8 cellular contexts compared by ENCODE assay signal in genomic region chr19:7533925-7534480, GRCh38. TPM values are rescaled to one million over a fixed set of nuclear protein-coding genes. Genes with fewer than 3 reads are reported as not detected.
DNase-seq lines count a peak whose midpoint lies in the region; ATAC-seq and TF ChIP-seq lines count a peak whose summit lies in the region.

No MANE protein-coding gene starts in this region.

- POLR2A ChIA-PET in activated CD8-positive, alpha-beta T cell treated with anti-CD3 and anti-CD28 coated beads, Interleukin-2, amount 10 ng/mL, durations not matched to agents 7 days and 5 days (lab: Charles Lee), result interaction anchor here (0.6 to 1.9 kb wide), 2 partner anchors 12 to 904 kb away, joined by 3 to 19 read pairs; partner anchors contain the start of gene MCOLN1

- peak overlapping the region; percentile 95 for H3K4me3 Mint-ChIP-seq in activated CD8-positive, alpha-beta T cell treated with anti-CD3 and anti-CD28 coated beads, Interleukin-2, amount 10 ng/mL, durations not matched to agents 7 days and 5 days

- DNase-seq in COR-L47 (lab: John Stamatoyannopoulos, UW), result peak; percentile 82
- peak; percentile 88 for DNase-seq in NCI-H82 (lab: John Stamatoyannopoulos, UW)
- peak; percentile 88 for DNase-seq in activated CD8-positive, alpha-beta T cell treated with anti-CD3 and anti-CD28 coated beads, Interleukin-2, amount 10 ng/mL, durations not matched to agents 7 days and 5 days
- DNase-seq in lower leg skin (ENCODE audit: low spot score in 2 of 2), result peak; percentile 84 to 96
- DNase-seq in stimulated activated CD4-positive, alpha-beta T cell treated with anti-CD3 and anti-CD28 coated beads, Interleukin-4, amount 100 ng/mL, for 24 hours, result peak; percentile 84

- WGBS in lower leg skin, 2 donors, result 0 to 1% methylated on average over 39 to 41 of the region's 41 CpGs

- peak overlapping the region; percentile 98 for H3K4me3 ChIP-seq in duodenal mucosa (ENCODE audit: low read depth in 1 of 2, low read length in 2 of 2)
- H3K4me3 ChIP-seq in lower leg skin (ENCODE audit: low read depth, poor library complexity, severe bottlenecking), result peak overlapping the region; percentile 80

- CTCF ChIA-PET in activated CD8-positive, alpha-beta T cell treated with anti-CD3 and anti-CD28 coated beads, Interleukin-2, amount 10 ng/mL, durations not matched to agents 7 days and 5 days (lab: Charles Lee), result interaction anchor here (1.0 to 1.2 kb wide), 2 partner anchors 11 to 154 kb away, joined by 3 to 8 read pairs; partner anchors contain the start of gene MCOLN1

- intact Hi-C loops in lower leg skin (cut with DNase I; ENCODE audit: low total_unique reads), result no loop called here

- peaks cover 6 to 14% of the 10 kb centered on the region in 2 donors for H3K36me3 ChIP-seq in duodenal mucosa (ENCODE audit: control insufficient read depth in 1 of 2, insufficient read depth in 2 of 2, low read length in 2 of 2)

- no peaks in the 10 kb centered on the region for H3K27me3 Mint-ChIP-seq in activated CD8-positive, alpha-beta T cell treated with anti-CD3 and anti-CD28 coated beads, Interleukin-2, amount 10 ng/mL, durations not matched to agents 7 days and 5 days (ENCODE audit: low read depth)

- H3K27me3 ChIP-seq in duodenal mucosa (ENCODE audit: control insufficient read depth in 1 of 2, insufficient read depth in 2 of 2, low read length in 2 of 2), result no peaks in the 10 kb centered on the region

- ATAC-seq in HG03175 (IDR thresholded peaks at IDR 0.05; ENCODE audit: unreplicated experiment) (peak; percentile 47), GM21786 (IDR thresholded peaks at IDR 0.05; ENCODE audit: unreplicated experiment) (no peak)
- peak; percentile 46 for ATAC-seq in activated CD8-positive, alpha-beta T cell treated with anti-CD3 and anti-CD28 coated beads, Interleukin-2, amount 10 ng/mL, durations not matched to agents 7 days and 5 days

- H3K27ac Mint-ChIP-seq in activated CD8-positive, alpha-beta T cell treated with anti-CD3 and anti-CD28 coated beads, Interleukin-2, amount 10 ng/mL, durations not matched to agents 7 days and 5 days, result peak overlapping the region; percentile 90

- peaks cover 29% of the 10 kb centered on the region for H3K36me3 Mint-ChIP-seq in activated CD8-positive, alpha-beta T cell treated with anti-CD3 and anti-CD28 coated beads, Interleukin-2, amount 10 ng/mL, durations not matched to agents 7 days and 5 days (ENCODE audit: low read depth)

- peak overlapping the region; percentile 95 for H3K27ac ChIP-seq in duodenal mucosa (ENCODE audit: low read depth, low read length)

- TF ChIP-seq CTCF in lower leg skin (IDR thresholded peaks at IDR 0.05), result no peak

- H3K4me1 Mint-ChIP-seq in activated CD8-positive, alpha-beta T cell treated with anti-CD3 and anti-CD28 coated beads, Interleukin-2, amount 10 ng/mL, durations not matched to agents 7 days and 5 days (ENCODE audit: low read depth), result peaks cover 24% of the 10 kb centered on the region

- peak overlapping the region; percentile 83 to 88 for H3K9ac ChIP-seq in duodenal mucosa (ENCODE audit: low read depth in 1 of 2, low read length in 2 of 2)

- H3K4me1 ChIP-seq in duodenal mucosa (ENCODE audit: control insufficient read depth in 1 of 2, insufficient read depth in 2 of 2, low read length in 2 of 2), result peaks cover 4 to 15% of the 10 kb centered on the region in 2 donors

- H3K9me3 Mint-ChIP-seq in activated CD8-positive, alpha-beta T cell treated with anti-CD3 and anti-CD28 coated beads, Interleukin-2, amount 10 ng/mL, durations not matched to agents 7 days and 5 days (ENCODE audit: insufficient read depth), result no peaks in the 10 kb centered on the region

- TF ChIP-seq POLR2A in lower leg skin (IDR thresholded peaks at IDR 0.05), result no peak

- no peaks in the 10 kb centered on the region for H3K9me3 ChIP-seq in duodenal mucosa (ENCODE audit: control insufficient read depth in 1 of 2, low read length in 2 of 2)

RNA-seq across cellular contexts. Expression of gene PNPLA6, which starts 1.5 kb away (rescaled TPM):
- total RNA-seq in activated CD8-positive, alpha-beta T cell treated with anti-CD3 and anti-CD28 coated beads, Interleukin-2, amount 10 ng/mL, durations not matched to agents 7 days and 5 days, result 100 to 1,000 TPM; 166 to 173 TPM
- total RNA-seq in lower leg skin, result 10 to 100 TPM; 58.3 to 89.8 (median 71.0) TPM

RNA-seq across cellular contexts. Expression of gene MCOLN1, which starts 11.6 kb away (rescaled TPM):
- 10 to 100 TPM; 16.2 to 17.7 TPM for total RNA-seq in activated CD8-positive, alpha-beta T cell treated with anti-CD3 and anti-CD28 coated beads, Interleukin-2, amount 10 ng/mL, durations not matched to agents 7 days and 5 days
- 10 to 100 TPM; 15.2 to 37.7 (median 28.6) TPM for total RNA-seq in lower leg skin

RNA-seq across cellular contexts. Expression of gene ZNF358, which starts 18.1 kb away (rescaled TPM):
- total RNA-seq in activated CD8-positive, alpha-beta T cell treated with anti-CD3 and anti-CD28 coated beads, Interleukin-2, amount 10 ng/mL, durations not matched to agents 7 days and 5 days, result 1 to 10 TPM; 5.8 to 7.9 TPM
- 10 to 100 TPM; 30.4 to 42.8 (median 36.9) TPM for total RNA-seq in lower leg skin

RNA-seq across cellular contexts. Expression of gene PEX11G, which starts 45.2 kb away (rescaled TPM):
- total RNA-seq in activated CD8-positive, alpha-beta T cell treated with anti-CD3 and anti-CD28 coated beads, Interleukin-2, amount 10 ng/mL, durations not matched to agents 7 days and 5 days, result 1 to 10 TPM in 1 of 2 experiments, under 1 TPM in 1; 0.99 to 1.5 TPM
- total RNA-seq in lower leg skin, result 1 to 10 TPM; 3.2 to 8.2 (median 4.7) TPM
